ENCODE assay signal across 1 cellular context in the genomic region with DNA sequence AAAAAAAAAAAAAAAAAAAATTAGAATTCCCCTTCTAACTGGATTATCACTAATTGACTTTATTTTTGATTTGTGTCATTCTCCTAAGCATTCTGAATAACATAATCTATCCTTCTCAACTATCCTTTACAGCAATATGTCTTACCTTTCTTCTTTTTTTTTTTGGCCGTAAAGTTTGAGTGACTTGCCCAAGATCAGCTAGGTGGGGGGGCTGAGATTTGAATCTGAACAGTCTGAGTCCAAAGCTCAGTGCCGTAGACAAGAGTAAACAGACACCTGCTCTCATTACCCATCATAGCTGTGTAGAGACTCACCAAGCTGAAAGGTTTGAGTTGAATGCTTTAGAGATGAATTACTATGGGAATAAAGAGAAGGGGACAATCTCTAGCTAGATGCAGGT.
TF ChIP-seq lines count a peak whose summit lies in the region.

No MANE protein-coding gene starts in this region.

TF ChIP-seq in HepG2, 621 proteins besides CTCF, POLR2A, EP300 and RAD21 (continued from another document):
- TF ChIP-seq, protein P1, sequence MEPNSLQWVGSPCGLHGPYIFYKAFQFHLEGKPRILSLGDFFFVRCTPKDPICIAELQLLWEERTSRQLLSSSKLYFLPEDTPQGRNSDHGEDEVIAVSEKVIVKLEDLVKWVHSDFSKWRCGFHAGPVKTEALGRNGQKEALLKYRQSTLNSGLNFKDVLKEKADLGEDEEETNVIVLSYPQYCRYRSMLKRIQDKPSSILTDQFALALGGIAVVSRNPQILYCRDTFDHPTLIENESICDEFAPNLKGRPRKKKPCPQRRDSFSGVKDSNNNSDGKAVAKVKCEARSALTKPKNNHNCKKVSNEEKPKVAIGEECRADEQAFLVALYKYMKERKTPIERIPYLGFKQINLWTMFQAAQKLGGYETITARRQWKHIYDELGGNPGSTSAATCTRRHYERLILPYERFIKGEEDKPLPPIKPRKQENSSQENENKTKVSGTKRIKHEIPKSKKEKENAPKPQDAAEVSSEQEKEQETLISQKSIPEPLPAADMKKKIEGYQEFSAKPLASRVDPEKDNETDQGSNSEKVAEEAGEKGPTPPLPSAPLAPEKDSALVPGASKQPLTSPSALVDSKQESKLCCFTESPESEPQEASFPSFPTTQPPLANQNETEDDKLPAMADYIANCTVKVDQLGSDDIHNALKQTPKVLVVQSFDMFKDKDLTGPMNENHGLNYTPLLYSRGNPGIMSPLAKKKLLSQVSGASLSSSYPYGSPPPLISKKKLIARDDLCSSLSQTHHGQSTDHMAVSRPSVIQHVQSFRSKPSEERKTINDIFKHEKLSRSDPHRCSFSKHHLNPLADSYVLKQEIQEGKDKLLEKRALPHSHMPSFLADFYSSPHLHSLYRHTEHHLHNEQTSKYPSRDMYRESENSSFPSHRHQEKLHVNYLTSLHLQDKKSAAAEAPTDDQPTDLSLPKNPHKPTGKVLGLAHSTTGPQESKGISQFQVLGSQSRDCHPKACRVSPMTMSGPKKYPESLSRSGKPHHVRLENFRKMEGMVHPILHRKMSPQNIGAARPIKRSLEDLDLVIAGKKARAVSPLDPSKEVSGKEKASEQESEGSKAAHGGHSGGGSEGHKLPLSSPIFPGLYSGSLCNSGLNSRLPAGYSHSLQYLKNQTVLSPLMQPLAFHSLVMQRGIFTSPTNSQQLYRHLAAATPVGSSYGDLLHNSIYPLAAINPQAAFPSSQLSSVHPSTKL (CRISPR knock-in tag; IDR thresholded peaks at IDR 0.05): 0 out of 2 replicates have a peak, but pooled peaks have one; percentile 13
- no peak for TF ChIP-seq TOPORS (CRISPR knock-in tag; IDR thresholded peaks at IDR 0.05)
- TF ChIP-seq, protein P2, sequence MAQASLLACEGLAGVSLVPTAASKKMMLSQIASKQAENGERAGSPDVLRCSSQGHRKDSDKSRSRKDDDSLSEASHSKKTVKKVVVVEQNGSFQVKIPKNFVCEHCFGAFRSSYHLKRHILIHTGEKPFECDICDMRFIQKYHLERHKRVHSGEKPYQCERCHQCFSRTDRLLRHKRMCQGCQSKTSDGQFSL (CRISPR knock-in tag; IDR thresholded peaks at IDR 0.05): 0 out of 2 replicates have a peak, but pooled peaks have one; percentile 23
- TF ChIP-seq, protein P3, sequence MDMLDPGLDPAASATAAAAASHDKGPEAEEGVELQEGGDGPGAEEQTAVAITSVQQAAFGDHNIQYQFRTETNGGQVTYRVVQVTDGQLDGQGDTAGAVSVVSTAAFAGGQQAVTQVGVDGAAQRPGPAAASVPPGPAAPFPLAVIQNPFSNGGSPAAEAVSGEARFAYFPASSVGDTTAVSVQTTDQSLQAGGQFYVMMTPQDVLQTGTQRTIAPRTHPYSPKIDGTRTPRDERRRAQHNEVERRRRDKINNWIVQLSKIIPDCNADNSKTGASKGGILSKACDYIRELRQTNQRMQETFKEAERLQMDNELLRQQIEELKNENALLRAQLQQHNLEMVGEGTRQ (IDR thresholded peaks at IDR 0.05; ENCODE audit: low read depth, low read length): no peak
- TF ChIP-seq, protein P3 (CRISPR knock-in tag; IDR thresholded peaks at IDR 0.05; ENCODE audit: borderline replicate concordance): no peak
- TF ChIP-seq, protein P4, sequence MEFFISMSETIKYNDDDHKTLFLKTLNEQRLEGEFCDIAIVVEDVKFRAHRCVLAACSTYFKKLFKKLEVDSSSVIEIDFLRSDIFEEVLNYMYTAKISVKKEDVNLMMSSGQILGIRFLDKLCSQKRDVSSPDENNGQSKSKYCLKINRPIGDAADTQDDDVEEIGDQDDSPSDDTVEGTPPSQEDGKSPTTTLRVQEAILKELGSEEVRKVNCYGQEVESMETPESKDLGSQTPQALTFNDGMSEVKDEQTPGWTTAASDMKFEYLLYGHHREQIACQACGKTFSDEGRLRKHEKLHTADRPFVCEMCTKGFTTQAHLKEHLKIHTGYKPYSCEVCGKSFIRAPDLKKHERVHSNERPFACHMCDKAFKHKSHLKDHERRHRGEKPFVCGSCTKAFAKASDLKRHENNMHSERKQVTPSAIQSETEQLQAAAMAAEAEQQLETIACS (CRISPR knock-in tag; IDR thresholded peaks at IDR 0.05): no peak
- TF ChIP-seq ZNF431 (CRISPR knock-in tag; IDR thresholded peaks at IDR 0.05; ENCODE audit: borderline replicate concordance, low read depth): no peak
- no peak for TF ChIP-seq U2AF2 (IDR thresholded peaks at IDR 0.05; ENCODE audit: low read depth, low read length)
